20 cellular contexts compared by ENCODE assay signal in the genomic region with DNA sequence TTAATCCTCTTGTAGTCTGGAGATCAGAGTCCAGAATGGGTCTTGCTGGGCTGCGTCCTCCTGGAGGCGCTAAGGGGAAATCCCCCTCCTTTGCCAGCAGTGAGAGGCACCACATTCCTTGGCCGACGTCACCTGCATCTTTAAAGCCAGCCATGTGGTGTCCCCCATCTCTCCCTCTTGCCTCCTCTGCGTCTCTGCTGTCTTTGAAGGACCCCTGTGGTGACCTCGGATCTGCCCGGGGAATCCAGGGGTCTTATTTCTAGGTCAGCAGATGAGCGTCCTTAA. TPM values are rescaled to one million over a fixed set of nuclear protein-coding genes. Genes with fewer than 3 reads are reported as not detected.
DNase-seq lines count a peak whose midpoint lies in the region; ATAC-seq and TF ChIP-seq lines count a peak whose summit lies in the region.
"Had no signal": no experiment of that assay in that cellular context is flagged by ENCODE, and none has a peak within 500 bp of the region (broad histone marks: within the 10 kb centered on the region; RNA-seq: fewer than 3 reads in every experiment).

No MANE protein-coding gene starts in this region.

- no peak overlapping the region for H3K9ac ChIP-seq in OCI-LY1 (ENCODE audit: low read length)
- H3K9ac ChIP-seq in neural progenitor cell = no peak overlapping the region
- no peak overlapping the region for H3K9ac ChIP-seq in PC-3 (ENCODE audit: low read length)

- no peaks in the 10 kb centered on the region for H3K9me3 ChIP-seq in OCI-LY1 (ENCODE audit: low read length)
- H3K9me3 ChIP-seq in neural progenitor cell (ENCODE audit: low read depth) = no peaks in the 10 kb centered on the region
- H3K9me3 ChIP-seq in A673 (ENCODE audit: low read depth, low read length, poor library complexity, severe bottlenecking) = no peaks in the 10 kb centered on the region
- no peaks in the 10 kb centered on the region for H3K9me3 ChIP-seq in PC-3 (ENCODE audit: low read length)
- H3K9me3 ChIP-seq: A549, Caco-2, gastroesophageal sphincter, Peyer's patch, right lobe of liver, tibial nerve had no signal

- H3K9me2 ChIP-seq in OCI-LY1 (ENCODE audit: low read depth, low read length) (no peaks in the 10 kb centered on the region), PC-3 (replicated peaks; ENCODE audit: low read length) (no peaks in the 10 kb centered on the region)

- no peaks in the 10 kb centered on the region for H3K9me3 Mint-ChIP-seq in activated CD4-positive, alpha-beta T cell treated with anti-CD3 and anti-CD28 coated beads, Interleukin-2, amount 10 ng/mL, durations not matched to agents 24 days and 14 days
- H3K9me3 Mint-ChIP-seq in effector memory CD8-positive, alpha-beta T cell = no peaks in the 10 kb centered on the region
- no peaks in the 10 kb centered on the region for H3K9me3 Mint-ChIP-seq in neural progenitor cell

- peaks cover 20% of the 10 kb centered on the region for H3K4me1 Mint-ChIP-seq in activated CD4-positive, alpha-beta T cell treated with anti-CD3 and anti-CD28 coated beads, Interleukin-2, amount 10 ng/mL, durations not matched to agents 24 days and 14 days
- H3K4me1 Mint-ChIP-seq in effector memory CD8-positive, alpha-beta T cell (ENCODE audit: low read depth in 2 of 2) = peaks cover 26 to 36% of the 10 kb centered on the region in 2 donors
- H3K4me1 Mint-ChIP-seq in neural progenitor cell = peaks cover 9% of the 10 kb centered on the region

- H3K36me3 Mint-ChIP-seq in activated CD4-positive, alpha-beta T cell treated with anti-CD3 and anti-CD28 coated beads, Interleukin-2, amount 10 ng/mL, durations not matched to agents 24 days and 14 days (ENCODE audit: low read depth) = peaks cover 49% of the 10 kb centered on the region
- H3K36me3 Mint-ChIP-seq in effector memory CD8-positive, alpha-beta T cell (ENCODE audit: insufficient read depth) = peaks cover 21% of the 10 kb centered on the region
- peaks cover 27% of the 10 kb centered on the region for H3K36me3 Mint-ChIP-seq in neural progenitor cell

- no peak overlapping the region for H3K27ac Mint-ChIP-seq in activated CD4-positive, alpha-beta T cell treated with anti-CD3 and anti-CD28 coated beads, Interleukin-2, amount 10 ng/mL, durations not matched to agents 24 days and 14 days
- peak overlapping the region; percentile 94 to 95 for H3K27ac Mint-ChIP-seq in effector memory CD8-positive, alpha-beta T cell
- no peak overlapping the region for H3K27ac Mint-ChIP-seq in neural progenitor cell

- H3F3A ChIP-seq in OCI-LY1 (ENCODE audit: insufficient read depth, low read length) (no peaks in the 10 kb centered on the region), neural progenitor cell (ENCODE audit: low read depth) (no peaks in the 10 kb centered on the region), PC-3 (ENCODE audit: low read length, unreplicated experiment) (no peaks in the 10 kb centered on the region)

- peak overlapping the region; percentile 78; the same call in 1 of the 2 replicates for H3K4me2 ChIP-seq in OCI-LY1 (ENCODE audit: low read length)
- H3K4me2 ChIP-seq in neural progenitor cell = no peak overlapping the region
- no peak overlapping the region for H3K4me2 ChIP-seq in PC-3 (ENCODE audit: low read length)
- H3K4me2 ChIP-seq: A549 had no signal

- no TSS peak for BruUV-seq in A673 (replicated peaks; lab: Mats Ljungman, UMichigan)
- no TSS peak for BruUV-seq in PC-3 (replicated peaks; lab: Mats Ljungman, UMichigan)

- POLR2A ChIA-PET in A673 (lab: Charles Lee; ENCODE audit: low non-redundant PET) (no interaction called here), PC-3 (lab: Charles Lee; ENCODE audit: unreplicated experiment) (no interaction called here)

- H3K79me2 ChIP-seq in OCI-LY1 (ENCODE audit: insufficient read depth, low read length) (no peaks in the 10 kb centered on the region), neural progenitor cell (ENCODE audit: low read depth) (no peaks in the 10 kb centered on the region), PC-3 (ENCODE audit: low read length) (no peaks in the 10 kb centered on the region)

- ATAC-seq in effector memory CD8-positive, alpha-beta T cell (replicated peaks) = no peak
- ATAC-seq in PC-3 = no peak
- ATAC-seq: A549, gastroesophageal sphincter, SK-N-SH treated with all-trans-retinoic acid at 6 μM for 48 hours had no signal

- H3K4me3 ChIP-seq in OCI-LY1 (ENCODE audit: low read depth, low read length, poor library complexity, severe bottlenecking) (no peak overlapping the region), neural progenitor cell (no peak overlapping the region), A673 (ENCODE audit: low read depth, low read length, poor library complexity, severe bottlenecking) (no peak overlapping the region), PC-3 (ENCODE audit: low read length) (no peak overlapping the region)
- H3K4me3 ChIP-seq: A549, right lobe of liver had no signal

- H3K4me1 ChIP-seq in OCI-LY1 (ENCODE audit: insufficient read depth, low read length, severe bottlenecking) (peaks cover 28% of the 10 kb centered on the region), neural progenitor cell (no peaks in the 10 kb centered on the region), A673 (ENCODE audit: insufficient read depth, low read length, poor library complexity, severe bottlenecking) (peaks cover 3% of the 10 kb centered on the region), PC-3 (ENCODE audit: insufficient read depth, low read length) (peaks cover 14% of the 10 kb centered on the region)
- H3K4me1 ChIP-seq: A549, Caco-2, tibial nerve had no signal

- CTCF ChIA-PET in A673 (lab: Charles Lee) = no interaction called here
- CTCF ChIA-PET in PC-3 (lab: Charles Lee) = no interaction called here

- DNase-seq in activated CD4-positive, alpha-beta T cell treated with anti-CD3 and anti-CD28 coated beads, Interleukin-2, amount 10 ng/mL, durations not matched to agents 24 days and 14 days = no peak
- DNase-seq in activated CD4-positive, alpha-beta T cell treated with anti-CD3 and anti-CD28 coated beads for 1 hour = no peak
- no peak for DNase-seq in effector memory CD8-positive, alpha-beta T cell
- DNase-seq in neural progenitor cell (ENCODE audit: low spot score) (peak; percentile 67), NCI-H1048 (lab: John Stamatoyannopoulos, UW) (no peak), A673 (ENCODE audit: low spot score) (no peak), PC-3 (no peak)
- DNase-seq: Caco-2, GDM1, IMR-90, mesenchymal stem cell, NCI-H2081 treated with DMSO at 0.1 percent for 48 hours, NCI-H526, right lobe of liver had no signal

- peak overlapping the region; percentile 95 for H3K4me3 Mint-ChIP-seq in activated CD4-positive, alpha-beta T cell treated with anti-CD3 and anti-CD28 coated beads, Interleukin-2, amount 10 ng/mL, durations not matched to agents 24 days and 14 days
- peak overlapping the region; percentile 94 to 97 for H3K4me3 Mint-ChIP-seq in effector memory CD8-positive, alpha-beta T cell
- H3K4me3 Mint-ChIP-seq in neural progenitor cell = no peak overlapping the region

- TF ChIP-seq CTCF in OCI-LY1 (IDR thresholded peaks at IDR 0.05; ENCODE audit: low read length) (peak; percentile 11; the same call in 1 of the 2 replicates), neural progenitor cell (IDR thresholded peaks at IDR 0.05) (peak; percentile 26), A673 (conservative IDR thresholded peaks at IDR 0.05; ENCODE audit: low read depth, low read length) (no peak), PC-3 (conservative IDR thresholded peaks at IDR 0.05; ENCODE audit: low read depth, low read length) (no peak)

- H2AFZ ChIP-seq in OCI-LY1 (ENCODE audit: low read length) (no peak overlapping the region), neural progenitor cell (replicated peaks) (no peak overlapping the region), PC-3 (ENCODE audit: low read length) (no peak overlapping the region)

- H4K20me1 ChIP-seq in OCI-LY1 (ENCODE audit: insufficient read depth, low read length) (no peaks in the 10 kb centered on the region), neural progenitor cell (ENCODE audit: low read depth) (peaks cover 4% of the 10 kb centered on the region), PC-3 (ENCODE audit: low read length) (no peaks in the 10 kb centered on the region)

- H3K36me3 ChIP-seq in OCI-LY1 (ENCODE audit: insufficient read depth, low read length) (peaks cover 48% of the 10 kb centered on the region), neural progenitor cell (no peaks in the 10 kb centered on the region), A673 (ENCODE audit: insufficient read depth, low read length, poor library complexity, severe bottlenecking) (peaks cover 41% of the 10 kb centered on the region), PC-3 (ENCODE audit: low read depth, low read length) (peaks cover 10% of the 10 kb centered on the region)

- H3K27ac ChIP-seq in OCI-LY1 (ENCODE audit: low read depth, low read length, poor library complexity, severe bottlenecking) = no peak overlapping the region
- H3K27ac ChIP-seq in neural progenitor cell = no peak overlapping the region
- no peak overlapping the region for H3K27ac ChIP-seq in A673 (ENCODE audit: low read depth, low read length, poor library complexity, severe bottlenecking)
- no peak overlapping the region for H3K27ac ChIP-seq in PC-3 (ENCODE audit: low read length)
- H3K27ac ChIP-seq: A549, right lobe of liver had no signal

- H3K27me3 Mint-ChIP-seq in activated CD4-positive, alpha-beta T cell treated with anti-CD3 and anti-CD28 coated beads, Interleukin-2, amount 10 ng/mL, durations not matched to agents 24 days and 14 days = no peaks in the 10 kb centered on the region
- H3K27me3 Mint-ChIP-seq in effector memory CD8-positive, alpha-beta T cell = no peaks in the 10 kb centered on the region
- no peaks in the 10 kb centered on the region for H3K27me3 Mint-ChIP-seq in neural progenitor cell (ENCODE audit: insufficient read depth, low read depth)

- intact Hi-C loops in activated CD4-positive, alpha-beta T cell treated with anti-CD3 and anti-CD28 coated beads, Interleukin-2, amount 10 ng/mL, durations not matched to agents 24 days and 14 days (cut with micrococcal nuclease) = no loop called here
- intact Hi-C loops in A673 (cut with micrococcal nuclease; ENCODE audit: unreplicated experiment) (loop anchor here (5.0 to 10.0 kb wide), 2 partner anchors 85 to 358 kb away; no protein-coding TSS in a partner anchor), PC-3 (cut with micrococcal nuclease) (no loop called here)

- H3K27me3 ChIP-seq in OCI-LY1 (ENCODE audit: insufficient read depth, low read length) = no peaks in the 10 kb centered on the region
- H3K27me3 ChIP-seq in neural progenitor cell = no peaks in the 10 kb centered on the region
- no peaks in the 10 kb centered on the region for H3K27me3 ChIP-seq in A673 (replicated peaks; ENCODE audit: insufficient read depth, low read depth, low read length, poor library complexity)
- H3K27me3 ChIP-seq in PC-3 (ENCODE audit: low read length) = no peaks in the 10 kb centered on the region
- H3K27me3 ChIP-seq: gastroesophageal sphincter, Peyer's patch, right lobe of liver, tibial nerve had no signal

RNA-seq across cellular contexts. Expression of a gene that starts 27.2 kb away (rescaled TPM):
- total RNA-seq in activated CD4-positive, alpha-beta T cell treated with anti-CD3 and anti-CD28 coated beads, Interleukin-2, amount 10 ng/mL, durations not matched to agents 24 days and 14 days = 107 and 112 TPM in 2 replicates
- total RNA-seq in neural progenitor cell (ENCODE audit: low replicate concordance) = 12.7 and 13.0 TPM in 2 replicates
- total RNA-seq in A673 (2021) = 18.3 and 18.4 TPM in 2 replicates
- total RNA-seq in PC-3 (2014; rRNA removed) = 69.3 and 85.3 TPM in 2 replicates

RNA-seq across cellular contexts. Expression of a gene that starts 41.7 kb away (rescaled TPM):
- total RNA-seq in activated CD4-positive, alpha-beta T cell treated with anti-CD3 and anti-CD28 coated beads, Interleukin-2, amount 10 ng/mL, durations not matched to agents 24 days and 14 days = 60.5 and 62.8 TPM in 2 replicates
- total RNA-seq in neural progenitor cell (ENCODE audit: low replicate concordance) = 45.5 and 48.5 TPM in 2 replicates
- 63.1 and 67.2 TPM in 2 replicates for total RNA-seq in A673 (2021)
- total RNA-seq in PC-3 (2014; rRNA removed) = 26.6 and 34.5 TPM in 2 replicates

Comparison
In these comparisons a context has a peak if more than half of its experiments do, and no peak if none do; other contexts are left out.
1. H3K27ac Mint-ChIP-seq: peak in effector memory CD8-positive, alpha-beta T cell (2 of 2); none in activated CD4-positive, alpha-beta T cell treated with anti-CD3 and anti-CD28 coated beads, Interleukin-2, amount 10 ng/mL, durations not matched to agents 24 days and 14 days (single experiment) and neural progenitor cell (single experiment).
2. CTCF ChIP-seq: peak in OCI-LY1 (single experiment) and neural progenitor cell (single experiment); none in A673 (single experiment) and PC-3 (single experiment).